2 cellular contexts compared by ENCODE assay signal in genomic region chr7:96211954-96212353, GRCh38.
TF ChIP-seq lines count a peak whose summit lies in the region.

No MANE protein-coding gene starts in this region.

TF ChIP-seq in IMR-90, 13 proteins besides CTCF, POLR2A, EP300 and RAD21 (continued from another document):
- TF ChIP-seq ELK1 (IDR thresholded peaks at IDR 0.05; ENCODE audit: borderline replicate concordance, low read depth, low read length) (no peak), MAZ (IDR thresholded peaks at IDR 0.05; ENCODE audit: borderline replicate concordance, low read depth, low read length) (no peak), RFX5 (IDR thresholded peaks at IDR 0.05; ENCODE audit: low read depth, low read length) (no peak), USF2 (IDR thresholded peaks at IDR 0.05; ENCODE audit: low read depth, low read length) (no peak), MAFK (IDR thresholded peaks at IDR 0.05; ENCODE audit: low read depth, low read length) (no peak), FOS (IDR thresholded peaks at IDR 0.05; ENCODE audit: low read depth, low read length) (no peak), RCOR1 (IDR thresholded peaks at IDR 0.05; ENCODE audit: insufficient replicate concordance, low read length) (no peak), BHLHE40 (IDR thresholded peaks at IDR 0.05; ENCODE audit: low read depth, low read length) (no peak)

TF ChIP-seq in K562, 482 proteins besides CTCF, POLR2A, EP300 and RAD21 (continued from another document):
- TF ChIP-seq TRIM24 (IDR thresholded peaks at IDR 0.05) (no peak), ZNF668 (CRISPR knock-in tag; IDR thresholded peaks at IDR 0.05) (no peak), HNRNPL (IDR thresholded peaks at IDR 0.05; ENCODE audit: low read depth, low read length) (no peak), BMI1 (IDR thresholded peaks at IDR 0.05; ENCODE audit: low read length) (no peak)
